In the genomic region with DNA sequence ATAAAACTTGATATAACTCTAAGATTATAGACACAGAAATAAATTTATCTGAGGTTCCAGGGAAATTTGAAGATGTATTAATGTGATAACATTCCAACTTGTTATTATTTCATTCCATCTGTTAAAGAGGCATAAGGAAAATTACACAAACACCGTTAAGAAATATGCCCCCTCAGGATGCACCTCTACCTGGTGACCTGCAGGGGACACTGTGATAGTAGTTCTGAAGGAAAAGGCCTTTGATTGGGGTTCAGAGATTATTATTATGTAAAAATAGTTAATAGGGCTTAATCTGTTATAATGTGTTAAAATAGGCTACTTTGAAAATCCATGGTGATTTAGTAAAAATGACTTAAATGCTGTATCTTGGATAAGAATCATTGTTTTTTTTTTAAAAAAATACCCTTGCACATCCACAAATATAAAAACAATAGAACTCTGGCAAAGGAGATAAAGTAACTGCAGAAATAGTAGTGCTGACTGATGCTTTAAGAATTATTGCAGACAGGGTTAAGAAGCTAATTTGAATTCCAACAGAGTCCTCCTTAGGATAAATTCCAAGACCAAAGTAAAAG, we compare ENCODE assay signal across 8 cellular contexts. TPM values are rescaled to one million over a fixed set of nuclear protein-coding genes. Genes with fewer than 3 reads are reported as not detected.
DNase-seq lines count a peak whose midpoint lies in the region; ATAC-seq and TF ChIP-seq lines count a peak whose summit lies in the region.

No MANE protein-coding gene starts in this region.

- WGBS in tibial nerve, 2 donors = 3 to 7% methylated on average over 1 of the region's 1 CpG

- no peak for TF ChIP-seq POLR2A in tibial nerve (IDR thresholded peaks at IDR 0.05)

- no peaks in the 10 kb centered on the region for H3K27me3 ChIP-seq in tibial nerve

- in situ Hi-C loops in GM13977 (cut with MboI; ENCODE audit: low pct_unique_long_range_greater_than_20kb, low sequenced_read_pairs, unreplicated experiment) = no loop called here

- H3K4me1 ChIP-seq in tibial nerve = peaks cover 0 to 3% (median under 1%) of the 10 kb centered on the region in 4 donors

- H3K4me3 ChIP-seq in fibroblast of villous mesenchyme (ENCODE audit: low read depth, low read length) (no peak overlapping the region), tibial nerve (no peak overlapping the region)

- DNase-seq in CD1c-positive myeloid dendritic cell (ENCODE audit: extremely low spot score) (peak; percentile 51), GM13977 (ENCODE audit: low spot score) (peak; percentile 52), SK-N-DZ (ENCODE audit: low spot score) (peak; percentile 6), fibroblast of villous mesenchyme (ENCODE audit: low read depth) (peak; percentile 41), tibial nerve (ENCODE audit: low spot score in 2 of 2) (no peak), head of caudate nucleus (no peak), Right ventricle myocardium inferior (ENCODE audit: missing footprints) (no peak)

- TF ChIP-seq CTCF in GM13977 (IDR thresholded peaks at IDR 0.05; ENCODE audit: extremely low read depth, insufficient read depth, missing control alignments) (peak; percentile 74), fibroblast of villous mesenchyme (IDR thresholded peaks at IDR 0.05; ENCODE audit: insufficient read depth, low read depth, low read length) (peak; percentile 87), tibial nerve (IDR thresholded peaks at IDR 0.05) (peak in 4 of 5 experiments; percentile 30 to 70 (median 52))

- no peak overlapping the region for H3K27ac ChIP-seq in tibial nerve

- no peak for TF ChIP-seq EP300 in tibial nerve (IDR thresholded peaks at IDR 0.05)

- intact Hi-C loops in head of caudate nucleus (cut with DNase I) (no loop called here), Right ventricle myocardium inferior (cut with DNase I) (loop anchor here (5.0 kb wide), 1 partner anchor 151 kb away; no protein-coding TSS in a partner anchor)

- H3K36me3 ChIP-seq in tibial nerve = no peaks in the 10 kb centered on the region

- peak; percentile 59 for ATAC-seq in HG03045 (IDR thresholded peaks at IDR 0.05; ENCODE audit: unreplicated experiment)
- ATAC-seq in Right ventricle myocardium inferior = no peak

- H3K9me3 ChIP-seq in tibial nerve = no peaks in the 10 kb centered on the region

RNA-seq across cellular contexts. Expression of gene ABRAXAS1, which starts 6.1 kb away (rescaled TPM):
- 10.4 and 10.9 TPM in 2 replicates for polyA plus RNA-seq in SK-N-DZ (2014; cell fraction: cytosol; rRNA removed)
- 6.5 and 7.0 TPM in 2 replicates for polyA plus RNA-seq in SK-N-DZ (2014; cell fraction: nucleus; rRNA removed)
- total RNA-seq in fibroblast of villous mesenchyme (9.0 and 14.2 TPM in 2 replicates), tibial nerve (10 to 100 TPM; 10.2 to 21.0 (median 14.8) TPM), Right ventricle myocardium inferior (6.3 TPM)

RNA-seq across cellular contexts. Expression of gene MRPS18C, which starts 35.1 kb away (rescaled TPM):
- polyA plus RNA-seq in SK-N-DZ (2014; cell fraction: cytosol; rRNA removed) = 27.2 and 95.7 TPM in 2 replicates
- polyA plus RNA-seq in SK-N-DZ (2014; cell fraction: nucleus; rRNA removed) = 20.8 and 33.3 TPM in 2 replicates
- total RNA-seq in fibroblast of villous mesenchyme (20.3 and 22.2 TPM in 2 replicates), tibial nerve (10 to 100 TPM; 10.6 to 18.8 (median 15.5) TPM), Right ventricle myocardium inferior (67.7 TPM)

RNA-seq across cellular contexts. Expression of gene HELQ, which starts 35.3 kb away (rescaled TPM):
- 5.1 and 6.7 TPM in 2 replicates for polyA plus RNA-seq in SK-N-DZ (2014; cell fraction: cytosol; rRNA removed)
- 7.4 and 8.5 TPM in 2 replicates for polyA plus RNA-seq in SK-N-DZ (2014; cell fraction: nucleus; rRNA removed)
- total RNA-seq in fibroblast of villous mesenchyme (11.6 and 16.8 TPM in 2 replicates), tibial nerve (10 to 100 TPM; 22.5 to 26.8 (median 24.8) TPM), Right ventricle myocardium inferior (13.6 TPM)

RNA-seq across cellular contexts. Expression of gene GPAT3, which starts 44.9 kb away (rescaled TPM):
- not detected in 2 replicates for polyA plus RNA-seq in SK-N-DZ (2014; cell fraction: cytosol; rRNA removed)
- not detected in 2 replicates for polyA plus RNA-seq in SK-N-DZ (2014; cell fraction: nucleus; rRNA removed)
- total RNA-seq in fibroblast of villous mesenchyme (1.3 and 15.1 TPM in 2 replicates), tibial nerve (1 to 10 TPM in 3 of 4 donors, under 1 TPM in 1; 0.90 to 8.1 (median 6.7) TPM), Right ventricle myocardium inferior (33.8 TPM)

Comparison
In these comparisons a context has a peak if more than half of its experiments do, and no peak if none do; other contexts are left out.
1. DNase-seq: peak in CD1c-positive myeloid dendritic cell (single experiment), GM13977 (single experiment), SK-N-DZ (single experiment) and fibroblast of villous mesenchyme (single experiment); none in tibial nerve (0 of 2), head of caudate nucleus (0 of 42) and Right ventricle myocardium inferior (single experiment).
2. Peak in every context shown above with its lines, with median percentiles within 50 percentile points of each other: CTCF ChIP-seq.